In the genomic region with DNA sequence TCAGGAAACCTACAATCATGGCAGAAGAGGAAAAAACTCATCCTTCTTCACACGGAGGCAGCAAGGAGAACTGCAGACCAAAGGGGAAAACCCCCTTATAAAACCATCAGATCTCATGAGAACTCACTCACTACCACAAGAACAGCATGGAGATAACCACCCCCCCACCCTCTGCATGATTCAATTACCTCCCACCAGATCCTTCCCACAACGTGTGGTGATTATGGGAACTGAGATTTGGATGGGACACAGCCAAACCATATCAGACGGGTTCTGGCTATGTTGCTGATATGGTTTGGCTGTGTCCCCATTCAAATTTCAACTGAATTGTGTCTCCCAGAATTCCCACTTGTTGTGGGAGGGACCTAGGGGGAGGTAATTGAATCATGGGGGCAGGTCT, we compare ENCODE assay signal across 16 cellular contexts. TPM values are rescaled to one million over a fixed set of nuclear protein-coding genes. Genes with fewer than 3 reads are reported as not detected.
DNase-seq lines count a peak whose midpoint lies in the region; TF ChIP-seq lines count a peak whose summit lies in the region.
"Had no signal": no experiment of that assay in that cellular context is flagged by ENCODE, and none has a peak within 500 bp of the region (broad histone marks: within the 10 kb centered on the region; RNA-seq: fewer than 3 reads in every experiment).

No MANE protein-coding gene starts in this region.

- no peaks in the 10 kb centered on the region for H3K36me3 ChIP-seq in CD8-positive, alpha-beta memory T cell (ENCODE audit: insufficient read depth, low read length)
- H3K36me3 ChIP-seq in neural progenitor cell = no peaks in the 10 kb centered on the region

- CTCF ChIA-PET in CD8-positive, alpha-beta memory T cell (lab: Charles Lee) = no interaction called here

- H3K4me3 ChIP-seq in fibroblast of the aortic adventitia (ENCODE audit: low read depth, low read length) = no peak overlapping the region
- no peak overlapping the region for H3K4me3 ChIP-seq in CD8-positive, alpha-beta memory T cell (ENCODE audit: low read length)
- no peak overlapping the region for H3K4me3 ChIP-seq in neural progenitor cell
- H3K4me3 ChIP-seq: GM23338 had no signal

- peaks cover 0 to 6% (median 5%) of the 10 kb centered on the region in 3 donors for H3K4me1 Mint-ChIP-seq in CD8-positive, alpha-beta memory T cell
- no peaks in the 10 kb centered on the region for H3K4me1 Mint-ChIP-seq in neural progenitor cell

- no peaks in the 10 kb centered on the region for H3K36me3 Mint-ChIP-seq in CD8-positive, alpha-beta memory T cell
- H3K36me3 Mint-ChIP-seq in neural progenitor cell = no peaks in the 10 kb centered on the region

- no peaks in the 10 kb centered on the region for H3K9me3 ChIP-seq in CD8-positive, alpha-beta memory T cell (ENCODE audit: low read length)
- no peaks in the 10 kb centered on the region for H3K9me3 ChIP-seq in neural progenitor cell (ENCODE audit: low read depth)

- no peak overlapping the region for H3K4me3 Mint-ChIP-seq in CD8-positive, alpha-beta memory T cell
- no peak overlapping the region for H3K4me3 Mint-ChIP-seq in neural progenitor cell
- H3K4me3 Mint-ChIP-seq: CD4-positive, alpha-beta T cell; GM23338 had no signal

- H3K9me3 Mint-ChIP-seq in CD8-positive, alpha-beta memory T cell = peaks cover 0 to 2% (median 0%) of the 10 kb centered on the region in 5 donors
- H3K9me3 Mint-ChIP-seq in neural progenitor cell = no peaks in the 10 kb centered on the region
- H3K9me3 Mint-ChIP-seq: CD4-positive, alpha-beta T cell; GM23338 had no signal

- H2AFZ ChIP-seq in neural progenitor cell (replicated peaks) = no peak overlapping the region
- H2AFZ ChIP-seq: GM23338 had no signal

- DNase-seq in A172 (ENCODE audit: low spot score) = peak; percentile 21
- peak; percentile 32 for DNase-seq in OCI-M1 (lab: John Stamatoyannopoulos, UW)
- DNase-seq in amniotic epithelial cell (ENCODE audit: low read depth) = peak; percentile 30
- DNase-seq in fibroblast of the aortic adventitia (ENCODE audit: low read depth) = peak; percentile 35
- no peak for DNase-seq in activated gamma-delta T cell treated with Interleukin-2 at 50 U/mL for 16 hours
- no peak for DNase-seq in CD8-positive, alpha-beta memory T cell
- DNase-seq in neural progenitor cell (ENCODE audit: low spot score) = no peak
- DNase-seq: 8988T; ACHN; C1 segment of cervical spinal cord; CD4-positive, alpha-beta T cell; DMS79; EL; H7 had no signal

- H3K27me3 Mint-ChIP-seq in CD8-positive, alpha-beta memory T cell = peaks cover 0 to 3% of the 10 kb centered on the region in 2 donors
- H3K27me3 Mint-ChIP-seq in neural progenitor cell (ENCODE audit: insufficient read depth, low read depth) = peaks cover 2% of the 10 kb centered on the region
- H3K27me3 Mint-ChIP-seq: CD4-positive, alpha-beta T cell had no signal

- no peaks in the 10 kb centered on the region for H3K79me2 ChIP-seq in neural progenitor cell (ENCODE audit: low read depth)

- no peak overlapping the region for H3K27ac Mint-ChIP-seq in CD8-positive, alpha-beta memory T cell
- no peak overlapping the region for H3K27ac Mint-ChIP-seq in neural progenitor cell
- H3K27ac Mint-ChIP-seq: CD4-positive, alpha-beta T cell; GM23338 had no signal

- TF ChIP-seq CTCF in fibroblast of the aortic adventitia (IDR thresholded peaks at IDR 0.05; ENCODE audit: insufficient read depth, low read length) (no peak), neural progenitor cell (IDR thresholded peaks at IDR 0.05) (no peak)

- H3F3A ChIP-seq in neural progenitor cell (ENCODE audit: low read depth) = no peaks in the 10 kb centered on the region

- no peak overlapping the region for H3K27ac ChIP-seq in CD8-positive, alpha-beta memory T cell (ENCODE audit: low read depth, low read length)
- no peak overlapping the region for H3K27ac ChIP-seq in neural progenitor cell

- H4K20me1 ChIP-seq in neural progenitor cell (ENCODE audit: low read depth) = no peaks in the 10 kb centered on the region

- H3K4me2 ChIP-seq in neural progenitor cell = no peak overlapping the region
- H3K4me2 ChIP-seq: GM23338 had no signal

- no peak overlapping the region for H3K9ac ChIP-seq in neural progenitor cell

- POLR2A ChIA-PET in CD8-positive, alpha-beta memory T cell (lab: Charles Lee) = no interaction called here

- no peaks in the 10 kb centered on the region for H3K27me3 ChIP-seq in CD8-positive, alpha-beta memory T cell (ENCODE audit: insufficient read depth, low read length, poor library complexity, severe bottlenecking)
- no peaks in the 10 kb centered on the region for H3K27me3 ChIP-seq in neural progenitor cell

- no peaks in the 10 kb centered on the region for H3K4me1 ChIP-seq in CD8-positive, alpha-beta memory T cell (ENCODE audit: insufficient read depth, low read length)
- H3K4me1 ChIP-seq in neural progenitor cell = no peaks in the 10 kb centered on the region

RNA-seq across cellular contexts. Expression of gene HECW2, which starts 17.4 kb away (rescaled TPM):
- total RNA-seq in A172 (2014; rRNA removed; shearing (Covaris generic)) = 0.34 and 1.5 TPM in 2 replicates
- 4.0 and 69.9 TPM in 2 replicates for total RNA-seq in fibroblast of the aortic adventitia (ENCODE audit: low replicate concordance)
- under 1 TPM; 0.81 to 0.97 TPM for total RNA-seq in CD8-positive, alpha-beta memory T cell
- polyA plus RNA-seq in CD8-positive, alpha-beta memory T cell = not detected
- 7.3 and 8.6 TPM in 2 replicates for total RNA-seq in neural progenitor cell (ENCODE audit: low replicate concordance)
- total RNA-seq: HT-29 had no signal

RNA-seq across cellular contexts. Expression of gene CCDC150, which starts 28.7 kb away (rescaled TPM):
- total RNA-seq in A172 (2014; rRNA removed; shearing (Covaris generic)) = 4.4 and 6.9 TPM in 2 replicates
- 4.0 and 19.7 TPM in 2 replicates for total RNA-seq in fibroblast of the aortic adventitia (ENCODE audit: low replicate concordance)
- 1 to 10 TPM; 7.9 to 8.2 TPM for total RNA-seq in CD8-positive, alpha-beta memory T cell
- 0.07 TPM for polyA plus RNA-seq in CD8-positive, alpha-beta memory T cell
- total RNA-seq in neural progenitor cell (ENCODE audit: low replicate concordance) = 56.1 and 69.4 TPM in 2 replicates

Comparison
In these comparisons a context has a peak if more than half of its experiments do, and no peak if none do; other contexts are left out.
1. DNase-seq: peak in A172 (single experiment), OCI-M1 (single experiment), amniotic epithelial cell (single experiment) and fibroblast of the aortic adventitia (single experiment); none in activated gamma-delta T cell treated with Interleukin-2 at 50 U/mL for 16 hours (single experiment), CD8-positive, alpha-beta memory T cell (0 of 5) and neural progenitor cell (single experiment).